17 cellular contexts compared by ENCODE assay signal in the genomic region with DNA sequence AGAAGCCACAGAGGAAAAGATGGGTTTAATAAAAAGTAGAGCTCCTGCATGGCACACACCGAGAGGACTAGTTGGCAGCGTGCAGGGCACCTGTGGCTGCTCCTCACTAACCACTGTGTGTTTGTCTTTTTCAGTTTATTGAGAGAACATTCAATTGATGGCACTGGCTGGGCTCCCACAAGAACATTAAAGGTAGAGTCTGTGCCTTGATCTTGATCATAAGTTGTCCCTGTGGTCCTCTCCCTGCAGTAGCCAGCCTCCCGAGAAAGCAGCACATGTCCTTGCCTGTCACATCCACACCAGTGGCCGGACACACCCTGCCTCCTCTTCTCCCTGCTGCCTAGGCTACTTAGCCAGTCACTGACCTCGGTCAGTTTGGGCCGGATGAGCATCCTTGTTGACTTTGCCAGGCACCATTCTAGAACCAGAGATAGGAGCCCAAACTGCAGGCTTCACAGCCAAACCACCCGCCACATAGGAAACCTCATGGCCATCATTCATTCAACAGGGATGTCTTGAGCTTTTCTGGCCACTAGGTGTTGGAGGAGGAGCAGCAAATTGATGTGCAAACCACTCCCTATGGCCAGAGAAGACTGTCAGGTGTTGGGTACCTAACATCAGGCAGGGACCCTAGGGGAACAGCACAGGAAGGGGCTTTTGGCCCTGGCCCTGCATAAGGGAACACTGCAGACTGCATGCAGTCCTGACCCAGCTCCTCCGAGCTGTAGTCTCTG. TPM values are rescaled to one million over a fixed set of nuclear protein-coding genes. Genes with fewer than 3 reads are reported as not detected.
DNase-seq lines count a peak whose midpoint lies in the region; ATAC-seq and TF ChIP-seq lines count a peak whose summit lies in the region.
"Had no signal": no experiment of that assay in that cellular context is flagged by ENCODE, and none has a peak within 500 bp of the region (broad histone marks: within the 10 kb centered on the region; RNA-seq: fewer than 3 reads in every experiment).

No MANE protein-coding gene starts in this region.

- TF ChIP-seq CTCF in GM12875 (IDR thresholded peaks at IDR 0.05; ENCODE audit: borderline replicate concordance, insufficient read depth, low read depth, low read length) (peak; percentile 8; the same call in 1 of the 2 replicates), LNCaP clone FGC (IDR thresholded peaks at IDR 0.05; ENCODE audit: control insufficient read depth, extremely low read depth, insufficient read depth) (no peak), epithelial cell of esophagus (IDR thresholded peaks at IDR 0.05; ENCODE audit: insufficient read depth, low read depth, low read length, missing control alignments) (peak; percentile 7), osteocyte (IDR thresholded peaks at IDR 0.05) (no peak), dorsolateral prefrontal cortex (IDR thresholded peaks at IDR 0.05 in 54 of 56, conservative IDR thresholded peaks at IDR 0.05 in 2 of 56; ENCODE audit: low read depth in 1 of 56, partially characterized antibody in 56 of 56) (no peak), gastrocnemius medialis (IDR thresholded peaks at IDR 0.05 in 4 of 5, conservative IDR thresholded peaks at IDR 0.05 in 1 of 5) (no peak)

- no peaks in the 10 kb centered on the region for H3K4me1 ChIP-seq in gastrocnemius medialis
- H3K4me1 ChIP-seq: uterus had no signal

- ATAC-seq in GM18868 (IDR thresholded peaks at IDR 0.05; ENCODE audit: unreplicated experiment) (no peak), gastrocnemius medialis (no peak)

- no peaks in the 10 kb centered on the region for H3K27me3 Mint-ChIP-seq in osteocyte (ENCODE audit: unreplicated experiment)
- H3K27me3 Mint-ChIP-seq: CD4-positive, alpha-beta T cell had no signal

- TF ChIP-seq POLR2A in gastrocnemius medialis (IDR thresholded peaks at IDR 0.05), result no peak

- DNase-seq in LNCaP clone FGC (ENCODE audit: low read depth), result peak; percentile 64
- no peak for DNase-seq in epithelial cell of esophagus (ENCODE audit: low read depth)
- peak; percentile 57 for DNase-seq in osteocyte (ENCODE audit: extremely low spot score, unreplicated experiment)
- DNase-seq in dorsolateral prefrontal cortex, result no peak
- DNase-seq in gastrocnemius medialis, result no peak
- DNase-seq: activated CD4-positive, alpha-beta T cell treated with anti-CD3 and anti-CD28 coated beads, Interleukin-2, amount 50 U/mL, for 4 hours; activated naive CD4-positive, alpha-beta T cell treated with anti-CD3 and anti-CD28 coated beads for 36 hours; amniotic stem cell; CD4-positive, alpha-beta T cell; GM23248; NCI-H1436; NCI-H510A treated with DMSO at 0.1 percent for 48 hours; uterus had no signal

- in situ Hi-C loops in gastrocnemius medialis (cut with MboI; ENCODE audit: low sequenced_read_pairs in 4 of 4), result no loop called here

- H3K4me3 ChIP-seq in GM12875 (ENCODE audit: low read depth, low read length) (no peak overlapping the region), LNCaP clone FGC (ENCODE audit: low read depth, low read length) (no peak overlapping the region), epithelial cell of esophagus (ENCODE audit: low read length) (no peak overlapping the region), dorsolateral prefrontal cortex (no peak overlapping the region), gastrocnemius medialis (no peak overlapping the region)
- H3K4me3 ChIP-seq: GM23248, SK-N-MC, uterus had no signal

- intact Hi-C loops in dorsolateral prefrontal cortex (cut with DNase I), result no loop called here
- intact Hi-C loops in gastrocnemius medialis (cut with DNase I; ENCODE audit: low total_unique reads), result no loop called here

- H3K9me3 Mint-ChIP-seq in osteocyte (ENCODE audit: unreplicated experiment), result no peaks in the 10 kb centered on the region
- H3K9me3 Mint-ChIP-seq: activated naive CD4-positive, alpha-beta T cell treated with anti-CD3 and anti-CD28 coated beads for 36 hours; CD4-positive, alpha-beta T cell had no signal

- H3K9me3 ChIP-seq in gastrocnemius medialis, result no peaks in the 10 kb centered on the region
- H3K9me3 ChIP-seq: uterus had no signal

- H3K4me1 Mint-ChIP-seq in osteocyte (ENCODE audit: unreplicated experiment), result peaks cover 12% of the 10 kb centered on the region

- no peak overlapping the region for H3K4me3 Mint-ChIP-seq in osteocyte (ENCODE audit: unreplicated experiment)
- H3K4me3 Mint-ChIP-seq: activated naive CD4-positive, alpha-beta T cell treated with anti-CD3 and anti-CD28 coated beads for 36 hours; CD4-positive, alpha-beta T cell had no signal

- H3K27ac Mint-ChIP-seq in osteocyte (ENCODE audit: unreplicated experiment), result no peak overlapping the region
- H3K27ac Mint-ChIP-seq: activated naive CD4-positive, alpha-beta T cell treated with anti-CD3 and anti-CD28 coated beads for 36 hours; CD4-positive, alpha-beta T cell had no signal

- H3K36me3 ChIP-seq in gastrocnemius medialis, result peaks cover 0 to 51% of the 10 kb centered on the region in 2 donors
- H3K36me3 ChIP-seq: uterus had no signal

- peaks cover 46% of the 10 kb centered on the region for H3K36me3 Mint-ChIP-seq in osteocyte (ENCODE audit: unreplicated experiment)

- H3K27me3 ChIP-seq in dorsolateral prefrontal cortex (no peaks in the 10 kb centered on the region), gastrocnemius medialis (no peaks in the 10 kb centered on the region)
- H3K27me3 ChIP-seq: uterus had no signal

- H3K27ac ChIP-seq in dorsolateral prefrontal cortex (no peak overlapping the region), gastrocnemius medialis (no peak overlapping the region)
- H3K27ac ChIP-seq: GM23248, HL-60, SK-N-MC, uterus had no signal

RNA-seq across cellular contexts. Expression of a gene that starts 30.2 kb away (rescaled TPM):
- total RNA-seq in osteocyte (22.1 and 22.5 TPM in 2 replicates), dorsolateral prefrontal cortex (10 to 100 TPM; 12.6 to 37.0 (median 22.2) TPM), gastrocnemius medialis (1 to 10 TPM; 3.3 to 9.7 (median 5.6) TPM)

Comparison
In these comparisons a context has a peak if more than half of its experiments do, and no peak if none do; other contexts are left out.
1. CTCF ChIP-seq: peak in GM12875 (single experiment) and epithelial cell of esophagus (single experiment); none in LNCaP clone FGC (single experiment), osteocyte (single experiment), dorsolateral prefrontal cortex (0 of 56) and gastrocnemius medialis (0 of 5).
2. DNase-seq: peak in LNCaP clone FGC (single experiment) and osteocyte (single experiment); none in epithelial cell of esophagus (single experiment), dorsolateral prefrontal cortex (0 of 10) and gastrocnemius medialis (0 of 2).